In genomic region chr18:76572517-76573247, GRCh38 we compare ENCODE assay signal across 15 cellular contexts.
DNase-seq lines count a peak whose midpoint lies in the region; ATAC-seq and TF ChIP-seq lines count a peak whose summit lies in the region.
"Had no signal": no experiment of that assay in that cellular context is flagged by ENCODE, and none has a peak within 500 bp of the region (broad histone marks: within the 10 kb centered on the region; RNA-seq: fewer than 3 reads in every experiment).

No MANE protein-coding gene starts in this region.

- DNase-seq in SIG-M5 treated with dmso at 0.1 percent for 504 hours (lab: John Stamatoyannopoulos, UW; ENCODE audit: unreplicated experiment) (peak; percentile 46), SIG-M5 (lab: John Stamatoyannopoulos, UW) (no peak), NCI-H460 (ENCODE audit: extremely low read depth, low read depth) (peak; percentile 13), choroid plexus epithelial cell (ENCODE audit: low read depth) (peak; percentile 23), upper lobe of right lung (no peak), esophagus muscularis mucosa (ENCODE audit: extremely low spot score) (no peak)
- no peak for DNase-seq in stimulated activated naive CD4-positive, alpha-beta T cell treated with Interleukin-2 at 50 U/mL for 16 hours (lab: John Stamatoyannopoulos, UW)
- DNase-seq: activated gamma-delta T cell treated with Interleukin-2 at 50 U/mL for 16 hours; effector CD4-positive, alpha-beta T cell; foreskin melanocyte; immature natural killer cell; NCI-H1105 treated with DMSO at 0.1 percent for 48 hours; spleen had no signal

- H3K27ac ChIP-seq in upper lobe of right lung = no peak overlapping the region
- H3K27ac ChIP-seq in esophagus muscularis mucosa (replicated peaks in 1 of 4) = no peak overlapping the region
- H3K27ac ChIP-seq: SK-N-MC had no signal

- H3K9me3 ChIP-seq in upper lobe of right lung (no peaks in the 10 kb centered on the region), esophagus muscularis mucosa (no peaks in the 10 kb centered on the region)
- H3K9me3 ChIP-seq: spleen had no signal

- no peaks in the 10 kb centered on the region for H3K4me1 ChIP-seq in upper lobe of right lung
- H3K4me1 ChIP-seq in esophagus muscularis mucosa = no peaks in the 10 kb centered on the region

- no peaks in the 10 kb centered on the region for H3K27me3 ChIP-seq in upper lobe of right lung
- no peaks in the 10 kb centered on the region for H3K27me3 ChIP-seq in esophagus muscularis mucosa

- H3K36me3 ChIP-seq in upper lobe of right lung (no peaks in the 10 kb centered on the region), esophagus muscularis mucosa (no peaks in the 10 kb centered on the region)
- H3K36me3 ChIP-seq: spleen had no signal

- 79% methylated on average over 11 of the region's 12 CpGs for WGBS in esophagus muscularis mucosa

- ATAC-seq in upper lobe of right lung (peak; percentile 31), GM18909 (IDR thresholded peaks at IDR 0.05; ENCODE audit: poor library complexity, unreplicated experiment) (no peak)

- intact Hi-C loops in upper lobe of right lung (cut with DNase I) = no loop called here
- intact Hi-C loops in esophagus muscularis mucosa (cut with DNase I) = no loop called here

- no peak overlapping the region for H3K4me3 ChIP-seq in choroid plexus epithelial cell (ENCODE audit: low read depth, low read length)
- no peak overlapping the region for H3K4me3 ChIP-seq in upper lobe of right lung
- H3K4me3 ChIP-seq in esophagus muscularis mucosa = no peak overlapping the region
- H3K4me3 ChIP-seq: SK-N-MC, spleen had no signal

- TF ChIP-seq EP300 in esophagus muscularis mucosa (IDR thresholded peaks at IDR 0.05) = no peak

- TF ChIP-seq POLR2A in esophagus muscularis mucosa (IDR thresholded peaks at IDR 0.05; ENCODE audit: low read depth) = no peak

- peak; percentile 26 for TF ChIP-seq CTCF in choroid plexus epithelial cell (conservative IDR thresholded peaks at IDR 0.05; ENCODE audit: low read depth, low read length)
- no peak for TF ChIP-seq CTCF in upper lobe of right lung (IDR thresholded peaks at IDR 0.05)
- no peak for TF ChIP-seq CTCF in esophagus muscularis mucosa (IDR thresholded peaks at IDR 0.05)

Comparison
In these comparisons a context has a peak if more than half of its experiments do, and no peak if none do; other contexts are left out.
1. DNase-seq: peak in SIG-M5 treated with dmso at 0.1 percent for 504 hours (single experiment), NCI-H460 (single experiment) and choroid plexus epithelial cell (single experiment); none in SIG-M5 (single experiment), upper lobe of right lung (single experiment), stimulated activated naive CD4-positive, alpha-beta T cell treated with Interleukin-2 at 50 U/mL for 16 hours (single experiment) and esophagus muscularis mucosa (single experiment).